In the genomic region with DNA sequence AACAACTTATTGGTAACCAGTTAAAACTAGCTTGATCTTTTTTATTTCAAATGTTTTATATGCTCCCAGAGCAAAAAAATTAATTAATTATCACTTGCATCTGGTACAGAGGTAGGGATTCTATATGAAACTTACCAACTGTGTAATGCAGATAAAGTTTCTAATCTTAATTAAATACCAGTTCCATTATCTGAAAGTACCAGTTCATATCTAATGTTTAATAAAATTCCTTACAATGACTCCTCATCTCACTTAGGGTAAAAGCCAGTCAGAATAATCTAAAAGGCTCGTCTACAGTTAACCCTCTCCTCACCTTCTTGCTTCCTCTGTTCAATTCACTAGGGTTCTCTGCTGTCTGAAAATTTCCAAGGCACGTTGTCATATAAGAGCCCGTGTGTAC, we compare ENCODE assay signal across 29 cellular contexts.
"Had no signal": no experiment of that assay in that cellular context is flagged by ENCODE, and none has a peak within 500 bp of the region (broad histone marks: within the 10 kb centered on the region; RNA-seq: fewer than 3 reads in every experiment).

No MANE protein-coding gene starts in this region.

- H3K4me3 ChIP-seq: pancreas, psoas muscle, right lobe of liver, sigmoid colon, smooth muscle cell, spleen, stomach, thoracic aorta, thyroid gland, tibial nerve, upper lobe of left lung, vagina had no signal

- H3K27ac ChIP-seq: neutrophil, pancreas, psoas muscle, right lobe of liver, sigmoid colon, spleen, stomach, thoracic aorta, thyroid gland, tibial nerve, upper lobe of left lung, vagina had no signal

- H3K27ac Mint-ChIP-seq: naive thymus-derived CD4-positive, alpha-beta T cell; natural killer cell; nephron; stimulated activated memory B cell treated with anti-CD40 and anti-IgM and Interleukin-4, amounts not matched to agents 10 μg/mL and 1 μg/mL and 100 μg/mL, for 72 hours had no signal

- FAIRE-seq: pancreas, urothelium cell line had no signal

- H3K4me1 ChIP-seq: pancreas, psoas muscle, right lobe of liver, spleen, tibial nerve, upper lobe of left lung, vagina had no signal

- ATAC-seq: naive thymus-derived CD4-positive, alpha-beta T cell; natural killer cell; pancreas; psoas muscle; right cardiac atrium; right lobe of liver; stimulated activated memory B cell treated with anti-CD40 and anti-IgM and Interleukin-4, amounts not matched to agents 10 μg/mL and 1 μg/mL and 100 μg/mL, for 72 hours; stimulated activated naive CD8-positive, alpha-beta T cell treated with anti-CD3 and anti-CD28 coated beads, Interleukin-15, Interleukin-2, amounts not matched to agents 100 U/mL and 50 U/mL, for 24 hours had no signal

- H3K27me3 Mint-ChIP-seq: stimulated activated memory B cell treated with anti-CD40 and anti-IgM and Interleukin-4, amounts not matched to agents 10 μg/mL and 1 μg/mL and 100 μg/mL, for 72 hours had no signal

- DNase-seq: naive thymus-derived CD4-positive, alpha-beta T cell; natural killer cell; nucleus accumbens; pancreas; psoas muscle; right cardiac atrium; right lobe of liver; sigmoid colon; spleen; stimulated activated CD4-positive, alpha-beta T cell treated with anti-CD3 and anti-CD28 coated beads, Interleukin-12 subunit alpha, Interleukin-12 subunit beta, amount 100 ng/mL, for 4 hours; stimulated activated CD4-positive, alpha-beta T cell treated with anti-CD3 and anti-CD28 coated beads, Interleukin-1b, Interleukin-23, amount 100 ng/mL, for 48 hours; stimulated activated CD4-positive, alpha-beta T cell treated with anti-CD3 and anti-CD28 coated beads, Interleukin-4, amount 100 ng/mL, for 1 hour; stimulated activated CD4-positive, alpha-beta T cell treated with anti-CD3 and anti-CD28 coated beads, Interleukin-4, amount 100 ng/mL, for 4 hours; stimulated activated CD8-positive, alpha-beta memory T cell treated with anti-CD3 and anti-CD28 coated beads, Interleukin-4, amount 100 ng/mL, for 48 hours; stimulated activated naive CD4-positive, alpha-beta T cell; stimulated activated naive CD8-positive, alpha-beta T cell treated with anti-CD3 and anti-CD28 coated beads, Interleukin-15, Interleukin-2, amounts not matched to agents 100 U/mL and 50 U/mL, for 24 hours; stomach; thyroid gland; trophoblast cell; upper lobe of left lung had no signal

- H3K36me3 Mint-ChIP-seq: natural killer cell; stimulated activated memory B cell treated with anti-CD40 and anti-IgM and Interleukin-4, amounts not matched to agents 10 μg/mL and 1 μg/mL and 100 μg/mL, for 72 hours had no signal

- H3K4me3 Mint-ChIP-seq: naive thymus-derived CD4-positive, alpha-beta T cell; natural killer cell; nephron; neural crest cell; stimulated activated memory B cell treated with anti-CD40 and anti-IgM and Interleukin-4, amounts not matched to agents 10 μg/mL and 1 μg/mL and 100 μg/mL, for 72 hours had no signal

- H3K36me3 ChIP-seq: neutrophil, pancreas, right lobe of liver, sigmoid colon, spleen, stomach, thoracic aorta, thyroid gland, upper lobe of left lung, vagina had no signal

- H3K4me1 Mint-ChIP-seq: naive thymus-derived CD4-positive, alpha-beta T cell; natural killer cell; nephron; stimulated activated memory B cell treated with anti-CD40 and anti-IgM and Interleukin-4, amounts not matched to agents 10 μg/mL and 1 μg/mL and 100 μg/mL, for 72 hours had no signal

- H3K27me3 ChIP-seq: neutrophil, pancreas, right lobe of liver, sigmoid colon, spleen, stomach, thyroid gland, tibial nerve, upper lobe of left lung, vagina had no signal

- H3K9me3 ChIP-seq: neutrophil, pancreas, psoas muscle, right lobe of liver, sigmoid colon, spleen, stomach, thoracic aorta, thyroid gland, tibial nerve, upper lobe of left lung, vagina had no signal
